1 cellular context compared by ENCODE assay signal in the genomic region with DNA sequence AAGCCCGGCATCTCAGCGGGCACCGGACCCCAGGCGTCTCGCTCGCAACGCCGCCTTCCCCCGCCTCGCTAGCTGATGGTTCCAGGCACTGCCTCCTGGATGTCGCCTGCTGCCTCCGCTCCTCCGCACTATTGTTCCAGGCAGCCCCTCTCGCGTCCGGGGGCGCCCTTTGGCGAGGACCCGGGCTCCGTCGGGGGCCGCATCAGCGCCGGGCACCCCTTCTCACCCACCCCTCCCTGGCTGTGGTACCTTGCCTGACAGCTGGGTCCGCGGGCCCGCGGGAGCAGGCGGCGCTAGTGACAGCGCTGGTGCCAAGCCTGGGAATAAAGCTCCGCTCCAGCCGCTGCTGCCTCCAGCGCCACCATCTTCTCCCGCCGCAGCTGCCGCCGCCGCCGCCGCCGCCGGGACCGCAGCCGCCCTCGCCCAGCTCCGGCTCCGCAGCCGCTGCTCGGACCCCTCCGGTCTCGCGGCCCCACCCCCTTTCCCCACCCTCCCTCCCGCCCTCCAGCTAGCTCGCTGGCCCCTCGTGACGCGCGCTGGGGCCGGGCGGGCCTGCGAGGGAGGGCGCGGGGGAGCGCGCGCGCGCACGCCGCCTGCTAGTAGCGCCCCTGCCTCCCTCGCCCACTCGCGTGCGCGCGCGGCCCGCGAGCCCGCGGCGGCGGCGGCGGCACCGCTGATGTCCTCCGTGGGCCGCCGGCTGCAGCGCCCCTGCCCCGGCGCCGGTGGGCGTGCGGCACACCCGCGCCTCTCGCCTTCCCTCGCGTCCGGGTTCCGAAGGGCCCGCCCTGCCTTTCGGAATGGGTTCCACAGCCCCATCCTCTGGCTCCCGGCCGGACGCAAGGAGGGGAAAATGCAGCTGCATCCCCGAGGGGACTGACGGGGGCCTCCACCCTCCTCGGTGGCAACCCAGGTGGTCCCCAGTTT.
A peak's percentile ranks its signal among the peaks of the same experiment; 100 is the strongest.
TF ChIP-seq lines count a peak whose summit lies in the region.

A gene (minus strand): TSS at position 468 of the 924 bp plus-strand sequence.

TF ChIP-seq in HepG2, 621 proteins besides CTCF, POLR2A, EP300 and RAD21 (continued from another document and continues in another):
- TF ChIP-seq, protein P1, sequence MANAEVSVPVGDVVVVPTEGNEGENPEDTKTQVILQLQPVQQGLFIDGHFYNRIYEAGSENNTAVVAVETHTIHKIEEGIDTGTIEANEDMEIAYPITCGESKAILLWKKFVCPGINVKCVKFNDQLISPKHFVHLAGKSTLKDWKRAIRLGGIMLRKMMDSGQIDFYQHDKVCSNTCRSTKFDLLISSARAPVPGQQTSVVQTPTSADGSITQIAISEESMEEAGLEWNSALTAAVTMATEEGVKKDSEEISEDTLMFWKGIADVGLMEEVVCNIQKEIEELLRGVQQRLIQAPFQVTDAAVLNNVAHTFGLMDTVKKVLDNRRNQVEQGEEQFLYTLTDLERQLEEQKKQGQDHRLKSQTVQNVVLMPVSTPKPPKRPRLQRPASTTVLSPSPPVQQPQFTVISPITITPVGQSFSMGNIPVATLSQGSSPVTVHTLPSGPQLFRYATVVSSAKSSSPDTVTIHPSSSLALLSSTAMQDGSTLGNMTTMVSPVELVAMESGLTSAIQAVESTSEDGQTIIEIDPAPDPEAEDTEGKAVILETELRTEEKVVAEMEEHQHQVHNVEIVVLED (CRISPR knock-in tag; IDR thresholded peaks at IDR 0.05; ENCODE audit: borderline replicate concordance) = no peak
- TF ChIP-seq YY1 (IDR thresholded peaks at IDR 0.05; ENCODE audit: insufficient read depth, insufficient replicate concordance, low read depth, low read length) (peak; percentile 20), HNRNPK (IDR thresholded peaks at IDR 0.05; ENCODE audit: low read depth, low read length, poor library complexity, severe bottlenecking) (peak; percentile 88), ZNF383 (CRISPR knock-in tag; IDR thresholded peaks at IDR 0.05; ENCODE audit: borderline replicate concordance) (no peak), ZNF263 (CRISPR knock-in tag; IDR thresholded peaks at IDR 0.05) (no peak), ISL2 (CRISPR knock-in tag; IDR thresholded peaks at IDR 0.05) (no peak), HOXA7 (CRISPR knock-in tag; IDR thresholded peaks at IDR 0.05) (no peak), KLF13 (CRISPR knock-in tag; IDR thresholded peaks at IDR 0.05) (no peak), SOX5 (CRISPR knock-in tag; IDR thresholded peaks at IDR 0.05; ENCODE audit: borderline replicate concordance) (no peak), ZNF20 (CRISPR knock-in tag; IDR thresholded peaks at IDR 0.05) (no peak), SRSF4 (IDR thresholded peaks at IDR 0.05; ENCODE audit: low read depth, low read length, poor library complexity, severe bottlenecking) (no peak), ZNF225 (CRISPR knock-in tag; IDR thresholded peaks at IDR 0.05) (0 out of 2 replicates have a peak, but pooled peaks have one; percentile 16), ZNF251 (CRISPR knock-in tag; IDR thresholded peaks at IDR 0.05) (no peak), SETDB1 (CRISPR knock-in tag; IDR thresholded peaks at IDR 0.05; ENCODE audit: borderline replicate concordance) (no peak), ZNF605 (CRISPR knock-in tag; IDR thresholded peaks at IDR 0.05) (no peak), HDAC1 (CRISPR knock-in tag; IDR thresholded peaks at IDR 0.05) (no peak), MAFK (conservative IDR thresholded peaks at IDR 0.05 in 1 of 2, IDR thresholded peaks at IDR 0.05 in 1 of 2; ENCODE audit: low read length in 2 of 2) (no peak), ZNF598 (CRISPR knock-in tag; IDR thresholded peaks at IDR 0.05; ENCODE audit: borderline replicate concordance) (no peak), SOX6 (IDR thresholded peaks at IDR 0.05) (no peak), SOX6 (CRISPR knock-in tag; IDR thresholded peaks at IDR 0.05) (no peak), ZNF883 (CRISPR knock-in tag; IDR thresholded peaks at IDR 0.05; ENCODE audit: not compliant biosample characterization) (peak; percentile 34), ZNF260 (CRISPR knock-in tag; IDR thresholded peaks at IDR 0.05; ENCODE audit: borderline replicate concordance, low read depth) (no peak), ZFP90 (CRISPR knock-in tag; IDR thresholded peaks at IDR 0.05; ENCODE audit: borderline replicate concordance) (no peak), ZNF264 (CRISPR knock-in tag; IDR thresholded peaks at IDR 0.05) (no peak), DMAP1 (CRISPR knock-in tag; IDR thresholded peaks at IDR 0.05) (no peak), ZBTB42 (CRISPR knock-in tag; IDR thresholded peaks at IDR 0.05) (no peak), ZNF207 (IDR thresholded peaks at IDR 0.05; ENCODE audit: borderline replicate concordance) (no peak), ZNF329 (CRISPR knock-in tag; IDR thresholded peaks at IDR 0.05; ENCODE audit: low read depth) (no peak), SIN3B (IDR thresholded peaks at IDR 0.05; ENCODE audit: low read length) (no peak), AHR (CRISPR knock-in tag; IDR thresholded peaks at IDR 0.05) (no peak)
- TF ChIP-seq, protein P2, sequence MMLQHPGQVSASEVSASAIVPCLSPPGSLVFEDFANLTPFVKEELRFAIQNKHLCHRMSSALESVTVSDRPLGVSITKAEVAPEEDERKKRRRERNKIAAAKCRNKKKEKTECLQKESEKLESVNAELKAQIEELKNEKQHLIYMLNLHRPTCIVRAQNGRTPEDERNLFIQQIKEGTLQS (CRISPR knock-in tag; IDR thresholded peaks at IDR 0.05) = no peak
- TF ChIP-seq, protein P3, sequence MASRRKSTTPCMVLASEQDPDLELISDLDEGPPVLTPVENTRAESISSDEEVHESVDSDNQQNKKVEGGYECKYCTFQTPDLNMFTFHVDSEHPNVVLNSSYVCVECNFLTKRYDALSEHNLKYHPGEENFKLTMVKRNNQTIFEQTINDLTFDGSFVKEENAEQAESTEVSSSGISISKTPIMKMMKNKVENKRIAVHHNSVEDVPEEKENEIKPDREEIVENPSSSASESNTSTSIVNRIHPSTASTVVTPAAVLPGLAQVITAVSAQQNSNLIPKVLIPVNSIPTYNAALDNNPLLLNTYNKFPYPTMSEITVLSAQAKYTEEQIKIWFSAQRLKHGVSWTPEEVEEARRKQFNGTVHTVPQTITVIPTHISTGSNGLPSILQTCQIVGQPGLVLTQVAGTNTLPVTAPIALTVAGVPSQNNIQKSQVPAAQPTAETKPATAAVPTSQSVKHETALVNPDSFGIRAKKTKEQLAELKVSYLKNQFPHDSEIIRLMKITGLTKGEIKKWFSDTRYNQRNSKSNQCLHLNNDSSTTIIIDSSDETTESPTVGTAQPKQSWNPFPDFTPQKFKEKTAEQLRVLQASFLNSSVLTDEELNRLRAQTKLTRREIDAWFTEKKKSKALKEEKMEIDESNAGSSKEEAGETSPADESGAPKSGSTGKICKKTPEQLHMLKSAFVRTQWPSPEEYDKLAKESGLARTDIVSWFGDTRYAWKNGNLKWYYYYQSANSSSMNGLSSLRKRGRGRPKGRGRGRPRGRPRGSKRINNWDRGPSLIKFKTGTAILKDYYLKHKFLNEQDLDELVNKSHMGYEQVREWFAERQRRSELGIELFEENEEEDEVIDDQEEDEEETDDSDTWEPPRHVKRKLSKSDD (CRISPR knock-in tag; IDR thresholded peaks at IDR 0.05; ENCODE audit: low read depth) = no peak
- TF ChIP-seq, protein P4, sequence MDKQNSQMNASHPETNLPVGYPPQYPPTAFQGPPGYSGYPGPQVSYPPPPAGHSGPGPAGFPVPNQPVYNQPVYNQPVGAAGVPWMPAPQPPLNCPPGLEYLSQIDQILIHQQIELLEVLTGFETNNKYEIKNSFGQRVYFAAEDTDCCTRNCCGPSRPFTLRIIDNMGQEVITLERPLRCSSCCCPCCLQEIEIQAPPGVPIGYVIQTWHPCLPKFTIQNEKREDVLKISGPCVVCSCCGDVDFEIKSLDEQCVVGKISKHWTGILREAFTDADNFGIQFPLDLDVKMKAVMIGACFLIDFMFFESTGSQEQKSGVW (CRISPR knock-in tag; IDR thresholded peaks at IDR 0.05; ENCODE audit: borderline replicate concordance) = no peak
- TF ChIP-seq, protein P5, sequence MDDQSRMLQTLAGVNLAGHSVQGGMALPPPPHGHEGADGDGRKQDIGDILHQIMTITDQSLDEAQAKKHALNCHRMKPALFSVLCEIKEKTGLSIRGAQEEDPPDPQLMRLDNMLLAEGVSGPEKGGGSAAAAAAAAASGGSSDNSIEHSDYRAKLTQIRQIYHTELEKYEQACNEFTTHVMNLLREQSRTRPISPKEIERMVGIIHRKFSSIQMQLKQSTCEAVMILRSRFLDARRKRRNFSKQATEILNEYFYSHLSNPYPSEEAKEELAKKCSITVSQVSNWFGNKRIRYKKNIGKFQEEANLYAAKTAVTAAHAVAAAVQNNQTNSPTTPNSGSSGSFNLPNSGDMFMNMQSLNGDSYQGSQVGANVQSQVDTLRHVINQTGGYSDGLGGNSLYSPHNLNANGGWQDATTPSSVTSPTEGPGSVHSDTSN (CRISPR knock-in tag; IDR thresholded peaks at IDR 0.05; ENCODE audit: borderline replicate concordance) = no peak
- TF ChIP-seq, protein P6, sequence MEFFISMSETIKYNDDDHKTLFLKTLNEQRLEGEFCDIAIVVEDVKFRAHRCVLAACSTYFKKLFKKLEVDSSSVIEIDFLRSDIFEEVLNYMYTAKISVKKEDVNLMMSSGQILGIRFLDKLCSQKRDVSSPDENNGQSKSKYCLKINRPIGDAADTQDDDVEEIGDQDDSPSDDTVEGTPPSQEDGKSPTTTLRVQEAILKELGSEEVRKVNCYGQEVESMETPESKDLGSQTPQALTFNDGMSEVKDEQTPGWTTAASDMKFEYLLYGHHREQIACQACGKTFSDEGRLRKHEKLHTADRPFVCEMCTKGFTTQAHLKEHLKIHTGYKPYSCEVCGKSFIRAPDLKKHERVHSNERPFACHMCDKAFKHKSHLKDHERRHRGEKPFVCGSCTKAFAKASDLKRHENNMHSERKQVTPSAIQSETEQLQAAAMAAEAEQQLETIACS (CRISPR knock-in tag; IDR thresholded peaks at IDR 0.05) = peak; percentile 12; the same call in 1 of the 2 replicates
- TF ChIP-seq, protein P7, sequence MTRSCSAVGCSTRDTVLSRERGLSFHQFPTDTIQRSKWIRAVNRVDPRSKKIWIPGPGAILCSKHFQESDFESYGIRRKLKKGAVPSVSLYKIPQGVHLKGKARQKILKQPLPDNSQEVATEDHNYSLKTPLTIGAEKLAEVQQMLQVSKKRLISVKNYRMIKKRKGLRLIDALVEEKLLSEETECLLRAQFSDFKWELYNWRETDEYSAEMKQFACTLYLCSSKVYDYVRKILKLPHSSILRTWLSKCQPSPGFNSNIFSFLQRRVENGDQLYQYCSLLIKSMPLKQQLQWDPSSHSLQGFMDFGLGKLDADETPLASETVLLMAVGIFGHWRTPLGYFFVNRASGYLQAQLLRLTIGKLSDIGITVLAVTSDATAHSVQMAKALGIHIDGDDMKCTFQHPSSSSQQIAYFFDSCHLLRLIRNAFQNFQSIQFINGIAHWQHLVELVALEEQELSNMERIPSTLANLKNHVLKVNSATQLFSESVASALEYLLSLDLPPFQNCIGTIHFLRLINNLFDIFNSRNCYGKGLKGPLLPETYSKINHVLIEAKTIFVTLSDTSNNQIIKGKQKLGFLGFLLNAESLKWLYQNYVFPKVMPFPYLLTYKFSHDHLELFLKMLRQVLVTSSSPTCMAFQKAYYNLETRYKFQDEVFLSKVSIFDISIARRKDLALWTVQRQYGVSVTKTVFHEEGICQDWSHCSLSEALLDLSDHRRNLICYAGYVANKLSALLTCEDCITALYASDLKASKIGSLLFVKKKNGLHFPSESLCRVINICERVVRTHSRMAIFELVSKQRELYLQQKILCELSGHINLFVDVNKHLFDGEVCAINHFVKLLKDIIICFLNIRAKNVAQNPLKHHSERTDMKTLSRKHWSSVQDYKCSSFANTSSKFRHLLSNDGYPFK (CRISPR knock-in tag; IDR thresholded peaks at IDR 0.05; ENCODE audit: borderline replicate concordance) = no peak
- TF ChIP-seq, protein P8, sequence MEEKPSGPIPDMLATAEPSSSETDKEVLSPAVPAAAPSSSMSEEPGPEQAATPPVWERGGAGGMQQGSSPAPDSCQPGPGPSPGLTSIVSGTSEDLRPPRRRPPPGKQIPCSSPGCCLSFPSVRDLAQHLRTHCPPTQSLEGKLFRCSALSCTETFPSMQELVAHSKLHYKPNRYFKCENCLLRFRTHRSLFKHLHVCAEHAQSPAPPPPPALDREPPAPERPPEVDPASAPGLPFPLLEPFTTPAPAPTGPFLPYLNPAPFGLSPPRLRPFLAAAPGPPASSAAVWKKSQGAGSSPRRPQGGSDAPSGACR (CRISPR knock-in tag; IDR thresholded peaks at IDR 0.05) = no peak
- TF ChIP-seq, protein P9, sequence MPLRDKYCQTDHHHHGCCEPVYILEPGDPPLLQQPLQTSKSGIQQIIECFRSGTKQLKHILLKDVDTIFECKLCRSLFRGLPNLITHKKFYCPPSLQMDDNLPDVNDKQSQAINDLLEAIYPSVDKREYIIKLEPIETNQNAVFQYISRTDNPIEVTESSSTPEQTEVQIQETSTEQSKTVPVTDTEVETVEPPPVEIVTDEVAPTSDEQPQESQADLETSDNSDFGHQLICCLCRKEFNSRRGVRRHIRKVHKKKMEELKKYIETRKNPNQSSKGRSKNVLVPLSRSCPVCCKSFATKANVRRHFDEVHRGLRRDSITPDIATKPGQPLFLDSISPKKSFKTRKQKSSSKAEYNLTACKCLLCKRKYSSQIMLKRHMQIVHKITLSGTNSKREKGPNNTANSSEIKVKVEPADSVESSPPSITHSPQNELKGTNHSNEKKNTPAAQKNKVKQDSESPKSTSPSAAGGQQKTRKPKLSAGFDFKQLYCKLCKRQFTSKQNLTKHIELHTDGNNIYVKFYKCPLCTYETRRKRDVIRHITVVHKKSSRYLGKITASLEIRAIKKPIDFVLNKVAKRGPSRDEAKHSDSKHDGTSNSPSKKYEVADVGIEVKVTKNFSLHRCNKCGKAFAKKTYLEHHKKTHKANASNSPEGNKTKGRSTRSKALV (CRISPR knock-in tag; IDR thresholded peaks at IDR 0.05) = no peak
- TF ChIP-seq, protein P10, sequence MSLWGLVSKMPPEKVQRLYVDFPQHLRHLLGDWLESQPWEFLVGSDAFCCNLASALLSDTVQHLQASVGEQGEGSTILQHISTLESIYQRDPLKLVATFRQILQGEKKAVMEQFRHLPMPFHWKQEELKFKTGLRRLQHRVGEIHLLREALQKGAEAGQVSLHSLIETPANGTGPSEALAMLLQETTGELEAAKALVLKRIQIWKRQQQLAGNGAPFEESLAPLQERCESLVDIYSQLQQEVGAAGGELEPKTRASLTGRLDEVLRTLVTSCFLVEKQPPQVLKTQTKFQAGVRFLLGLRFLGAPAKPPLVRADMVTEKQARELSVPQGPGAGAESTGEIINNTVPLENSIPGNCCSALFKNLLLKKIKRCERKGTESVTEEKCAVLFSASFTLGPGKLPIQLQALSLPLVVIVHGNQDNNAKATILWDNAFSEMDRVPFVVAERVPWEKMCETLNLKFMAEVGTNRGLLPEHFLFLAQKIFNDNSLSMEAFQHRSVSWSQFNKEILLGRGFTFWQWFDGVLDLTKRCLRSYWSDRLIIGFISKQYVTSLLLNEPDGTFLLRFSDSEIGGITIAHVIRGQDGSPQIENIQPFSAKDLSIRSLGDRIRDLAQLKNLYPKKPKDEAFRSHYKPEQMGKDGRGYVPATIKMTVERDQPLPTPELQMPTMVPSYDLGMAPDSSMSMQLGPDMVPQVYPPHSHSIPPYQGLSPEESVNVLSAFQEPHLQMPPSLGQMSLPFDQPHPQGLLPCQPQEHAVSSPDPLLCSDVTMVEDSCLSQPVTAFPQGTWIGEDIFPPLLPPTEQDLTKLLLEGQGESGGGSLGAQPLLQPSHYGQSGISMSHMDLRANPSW (CRISPR knock-in tag; IDR thresholded peaks at IDR 0.05; ENCODE audit: borderline replicate concordance) = no peak
- TF ChIP-seq, protein P11, sequence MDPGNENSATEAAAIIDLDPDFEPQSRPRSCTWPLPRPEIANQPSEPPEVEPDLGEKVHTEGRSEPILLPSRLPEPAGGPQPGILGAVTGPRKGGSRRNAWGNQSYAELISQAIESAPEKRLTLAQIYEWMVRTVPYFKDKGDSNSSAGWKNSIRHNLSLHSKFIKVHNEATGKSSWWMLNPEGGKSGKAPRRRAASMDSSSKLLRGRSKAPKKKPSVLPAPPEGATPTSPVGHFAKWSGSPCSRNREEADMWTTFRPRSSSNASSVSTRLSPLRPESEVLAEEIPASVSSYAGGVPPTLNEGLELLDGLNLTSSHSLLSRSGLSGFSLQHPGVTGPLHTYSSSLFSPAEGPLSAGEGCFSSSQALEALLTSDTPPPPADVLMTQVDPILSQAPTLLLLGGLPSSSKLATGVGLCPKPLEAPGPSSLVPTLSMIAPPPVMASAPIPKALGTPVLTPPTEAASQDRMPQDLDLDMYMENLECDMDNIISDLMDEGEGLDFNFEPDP (CRISPR knock-in tag; conservative IDR thresholded peaks at IDR 0.05) = no peak
